15 cellular contexts compared by ENCODE assay signal in genomic region chr4:2804973-2805501, GRCh38. TPM values are rescaled to one million over a fixed set of nuclear protein-coding genes. Genes with fewer than 3 reads are reported as not detected.
DNase-seq lines count a peak whose midpoint lies in the region; ATAC-seq and TF ChIP-seq lines count a peak whose summit lies in the region.
"Had no signal": no experiment of that assay in that cellular context is flagged by ENCODE, and none has a peak within 500 bp of the region (broad histone marks: within the 10 kb centered on the region; RNA-seq: fewer than 3 reads in every experiment).

No MANE protein-coding gene starts in this region.

- H3K9ac ChIP-seq in adipocyte (ENCODE audit: low read length): peak overlapping the region; percentile 73

- H3K27me3 ChIP-seq in adipocyte (replicated peaks; ENCODE audit: control insufficient read depth, insufficient read depth, low read length) (no peaks in the 10 kb centered on the region), psoas muscle (ENCODE audit: insufficient read depth in 3 of 3, low read length in 2 of 3) (no peaks in the 10 kb centered on the region)

- DNase-seq in Calu3 (no peak), adipocyte (ENCODE audit: low read depth) (no peak), left ventricle myocardium superior (peak; percentile 29), psoas muscle (peak; percentile 13 to 48), 8988T (no peak), NCI-H2171 (lab: John Stamatoyannopoulos, UW) (no peak)
- DNase-seq: DMS 273 treated with DMSO at 0.1 percent for 48 hours; NCI-H187; NCI-H748 treated with DMSO at 0.1 percent for 48 hours; stimulated activated naive CD8-positive, alpha-beta T cell treated with anti-CD3 and anti-CD28 coated beads, Interleukin-15, amount 100 ng/mL, for 72 hours had no signal

- no peak overlapping the region for H3K27ac ChIP-seq in psoas muscle

- TF ChIP-seq CTCF in Calu3 (IDR thresholded peaks at IDR 0.05; ENCODE audit: unreplicated experiment) (no peak), psoas muscle (IDR thresholded peaks at IDR 0.05) (no peak)

- 87 to 90% (median 87%) methylated on average over 13 of the region's 13 CpGs for WGBS in psoas muscle, 3 donors

- H3K4me1 ChIP-seq in adipocyte (ENCODE audit: control insufficient read depth, insufficient read depth, low read length) (peaks cover 78% of the 10 kb centered on the region), psoas muscle (peaks cover 48% of the 10 kb centered on the region)
- H3K4me1 ChIP-seq: HAP-1 had no signal

- no TSS peak for BruUV-seq in Calu3 (replicated peaks; lab: Mats Ljungman, UMichigan)

- intact Hi-C loops in Calu3 (cut with micrococcal nuclease; ENCODE audit: unreplicated experiment): no loop called here
- intact Hi-C loops in left ventricle myocardium superior (cut with micrococcal nuclease): no loop called here
- intact Hi-C loops in psoas muscle (cut with DNase I): no loop called here

- peak overlapping the region; percentile 60 for H3K27ac Mint-ChIP-seq in Calu3 (ENCODE audit: unreplicated experiment)
- H3K27ac Mint-ChIP-seq: activated naive CD8-positive, alpha-beta T cell had no signal

- H3K9me3 Mint-ChIP-seq in Calu3 (ENCODE audit: low read depth, unreplicated experiment): no peaks in the 10 kb centered on the region
- H3K9me3 Mint-ChIP-seq: naive thymus-derived CD8-positive, alpha-beta T cell; stimulated activated naive CD8-positive, alpha-beta T cell treated with anti-CD3 and anti-CD28 coated beads, Interleukin-15, amount 100 ng/mL, for 72 hours had no signal

- H3K4me3 Mint-ChIP-seq in Calu3 (ENCODE audit: low read depth, unreplicated experiment): peak overlapping the region; percentile 36
- H3K4me3 Mint-ChIP-seq: activated naive CD8-positive, alpha-beta T cell; naive thymus-derived CD8-positive, alpha-beta T cell; stimulated activated naive CD8-positive, alpha-beta T cell treated with anti-CD3 and anti-CD28 coated beads, Interleukin-15, amount 100 ng/mL, for 72 hours had no signal

- CTCF ChIA-PET in Calu3 (lab: Charles Lee): no interaction called here

- H3K36me3 ChIP-seq in adipocyte (ENCODE audit: control insufficient read depth, insufficient read depth, low read length, severe bottlenecking) (no peaks in the 10 kb centered on the region), psoas muscle (ENCODE audit: insufficient read depth in 1 of 2, low read depth in 1 of 2) (no peaks in the 10 kb centered on the region)
- H3K36me3 ChIP-seq: HAP-1 had no signal

- H3K9me3 ChIP-seq in adipocyte (ENCODE audit: control insufficient read depth, low read length): no peaks in the 10 kb centered on the region
- H3K9me3 ChIP-seq in psoas muscle: no peaks in the 10 kb centered on the region
- H3K9me3 ChIP-seq: HAP-1 had no signal

- peaks cover 40% of the 10 kb centered on the region for H3K4me1 Mint-ChIP-seq in Calu3 (ENCODE audit: low read depth, unreplicated experiment)

- no peaks in the 10 kb centered on the region for H3K27me3 Mint-ChIP-seq in Calu3 (ENCODE audit: unreplicated experiment)
- H3K27me3 Mint-ChIP-seq: activated naive CD8-positive, alpha-beta T cell; naive thymus-derived CD8-positive, alpha-beta T cell; stimulated activated naive CD8-positive, alpha-beta T cell treated with anti-CD3 and anti-CD28 coated beads, Interleukin-15, amount 100 ng/mL, for 72 hours had no signal

- no peak overlapping the region for H3K4me3 ChIP-seq in adipocyte (ENCODE audit: low read length)
- no peak overlapping the region for H3K4me3 ChIP-seq in psoas muscle
- H3K4me3 ChIP-seq: HAP-1 had no signal

- H3K36me3 Mint-ChIP-seq in Calu3 (ENCODE audit: insufficient read depth, unreplicated experiment): peaks cover 7% of the 10 kb centered on the region
- H3K36me3 Mint-ChIP-seq: activated naive CD8-positive, alpha-beta T cell; naive thymus-derived CD8-positive, alpha-beta T cell had no signal

- ATAC-seq in left ventricle myocardium superior (no peak), psoas muscle (no peak), HG03460 (IDR thresholded peaks at IDR 0.05; ENCODE audit: unreplicated experiment) (no peak), GM21360 (IDR thresholded peaks at IDR 0.05; ENCODE audit: unreplicated experiment) (no peak)
- ATAC-seq: naive thymus-derived CD8-positive, alpha-beta T cell; stimulated activated naive CD8-positive, alpha-beta T cell treated with anti-CD3 and anti-CD28 coated beads, Interleukin-15, amount 100 ng/mL, for 72 hours had no signal

RNA-seq across cellular contexts. Expression of gene SH3BP2, which starts 12.2 kb away (rescaled TPM):
- 20.7 and 22.7 TPM in 2 replicates for total RNA-seq in Calu3 (2022)
- total RNA-seq in left ventricle myocardium superior: 25.6 TPM
- total RNA-seq in psoas muscle: 10 to 100 TPM; 12.4 to 18.1 (median 13.9) TPM
- polyA plus RNA-seq in psoas muscle: 10 to 100 TPM in 1 of 3 donors, 1 to 10 TPM in 2; 7.1 to 13.1 (median 8.0) TPM

RNA-seq across cellular contexts. Expression of gene ADD1, which starts 38.6 kb away (rescaled TPM):
- total RNA-seq in Calu3 (2022): 123 and 125 TPM in 2 replicates
- 228 TPM for total RNA-seq in left ventricle myocardium superior
- total RNA-seq in psoas muscle: 100 to 1,000 TPM; 163 to 214 (median 187) TPM
- 100 to 1,000 TPM; 124 to 224 (median 126) TPM for polyA plus RNA-seq in psoas muscle

RNA-seq across cellular contexts. Expression of gene TNIP2, which starts 48.9 kb away (rescaled TPM):
- total RNA-seq in Calu3 (2022) (17.5 and 18.7 TPM in 2 replicates), left ventricle myocardium superior (24.0 TPM), psoas muscle (10 to 100 TPM; 16.3 to 44.6 (median 32.4) TPM)
- 10 to 100 TPM; 45.9 to 66.2 (median 59.5) TPM for polyA plus RNA-seq in psoas muscle

Comparison
In these comparisons a context has a peak if more than half of its experiments do, and no peak if none do; other contexts are left out.
1. DNase-seq: peak in left ventricle myocardium superior (single experiment) and psoas muscle (2 of 2); none in Calu3 (single experiment), adipocyte (single experiment), 8988T (single experiment) and NCI-H2171 (single experiment).